ENCODE assay signal across 12 cellular contexts in the genomic region with DNA sequence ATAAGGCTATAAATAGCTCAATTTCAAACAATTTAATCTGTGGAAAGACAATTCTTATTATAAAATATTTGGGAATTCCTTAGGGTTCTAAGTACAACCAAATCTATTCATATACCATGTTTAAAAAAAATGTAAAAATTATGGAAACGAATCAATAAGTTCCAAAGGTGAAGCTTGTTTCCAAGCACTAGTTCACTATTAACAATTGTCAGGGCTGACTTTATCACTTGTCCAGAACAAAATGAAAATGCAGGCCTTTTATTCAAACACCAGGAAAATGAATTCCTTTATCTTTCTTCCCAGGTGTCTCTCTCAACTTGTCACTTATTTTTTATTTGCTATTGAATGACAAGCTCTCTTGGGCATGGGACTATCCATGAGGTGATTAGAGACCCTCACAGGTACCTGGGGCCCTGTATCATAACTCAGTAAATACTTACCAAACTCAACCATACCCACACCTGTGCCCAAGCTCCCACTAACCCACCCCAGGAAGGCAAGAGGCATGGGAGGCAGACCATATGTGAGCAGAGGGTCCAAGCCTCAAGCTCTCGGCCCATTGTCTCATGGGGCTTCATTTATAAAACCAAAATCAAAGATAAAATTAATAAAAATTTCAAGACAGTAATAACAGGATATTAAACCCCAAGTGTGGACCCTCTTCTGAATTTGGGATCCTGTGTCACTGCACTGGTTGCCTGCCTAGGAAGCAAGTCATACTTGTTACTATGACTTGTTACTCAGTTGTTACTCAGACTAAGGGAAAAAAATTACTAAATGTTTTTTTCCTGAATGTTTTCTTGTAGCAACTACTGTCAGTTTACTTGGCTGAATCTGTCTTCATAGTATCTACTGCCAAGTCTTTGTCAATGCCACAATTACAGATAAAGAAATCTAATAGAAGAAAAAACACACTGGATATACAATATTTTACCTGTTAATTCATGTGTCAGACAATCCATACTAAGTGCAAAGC.
"Had no signal": no experiment of that assay in that cellular context is flagged by ENCODE, and none has a peak within 500 bp of the region (broad histone marks: within the 10 kb centered on the region; RNA-seq: fewer than 3 reads in every experiment).

No MANE protein-coding gene starts in this region.

- H3K9me3 ChIP-seq: gastroesophageal sphincter, left ventricle myocardium inferior, stomach, thyroid gland, uterus had no signal

- H3K27me3 Mint-ChIP-seq: activated CD8-positive, alpha-beta T cell treated with anti-CD3 and anti-CD28 coated beads for 36 hours had no signal

- H3K27ac Mint-ChIP-seq: activated CD8-positive, alpha-beta T cell treated with anti-CD3 and anti-CD28 coated beads for 36 hours; nephron had no signal

- H3K4me3 Mint-ChIP-seq: activated CD8-positive, alpha-beta T cell treated with anti-CD3 and anti-CD28 coated beads for 36 hours; nephron had no signal

- DNase-seq: activated CD8-positive, alpha-beta memory T cell treated with anti-CD3 and anti-CD28 coated beads, Interleukin-2, amount 50 U/mL, for 48 hours; activated CD8-positive, alpha-beta T cell treated with anti-CD3 and anti-CD28 coated beads for 36 hours; aorta; left ventricle myocardium inferior; mesendoderm; stimulated activated CD4-positive, alpha-beta T cell treated with anti-CD3 and anti-CD28 coated beads, Interleukin-15, amount 100 ng/mL, for 24 hours; stimulated activated CD4-positive, alpha-beta T cell treated with anti-CD3 and anti-CD28 coated beads, Interleukin-4, amount 100 ng/mL, for 4 hours; stomach; thyroid gland; uterus had no signal

- H3K27me3 ChIP-seq: gastroesophageal sphincter, stomach, thyroid gland, uterus had no signal

- H3K36me3 ChIP-seq: gastroesophageal sphincter, left ventricle myocardium inferior, stomach, thyroid gland, uterus had no signal

- H3K9me3 Mint-ChIP-seq: activated CD8-positive, alpha-beta T cell treated with anti-CD3 and anti-CD28 coated beads for 36 hours; nephron had no signal

- H3K4me3 ChIP-seq: gastroesophageal sphincter, left ventricle myocardium inferior, stomach, thyroid gland, uterus had no signal

- H3K27ac ChIP-seq: gastroesophageal sphincter, left ventricle myocardium inferior, stomach, thyroid gland, uterus had no signal

- ATAC-seq: activated CD8-positive, alpha-beta T cell treated with anti-CD3 and anti-CD28 coated beads for 36 hours; gastroesophageal sphincter had no signal
